In the genomic region with DNA sequence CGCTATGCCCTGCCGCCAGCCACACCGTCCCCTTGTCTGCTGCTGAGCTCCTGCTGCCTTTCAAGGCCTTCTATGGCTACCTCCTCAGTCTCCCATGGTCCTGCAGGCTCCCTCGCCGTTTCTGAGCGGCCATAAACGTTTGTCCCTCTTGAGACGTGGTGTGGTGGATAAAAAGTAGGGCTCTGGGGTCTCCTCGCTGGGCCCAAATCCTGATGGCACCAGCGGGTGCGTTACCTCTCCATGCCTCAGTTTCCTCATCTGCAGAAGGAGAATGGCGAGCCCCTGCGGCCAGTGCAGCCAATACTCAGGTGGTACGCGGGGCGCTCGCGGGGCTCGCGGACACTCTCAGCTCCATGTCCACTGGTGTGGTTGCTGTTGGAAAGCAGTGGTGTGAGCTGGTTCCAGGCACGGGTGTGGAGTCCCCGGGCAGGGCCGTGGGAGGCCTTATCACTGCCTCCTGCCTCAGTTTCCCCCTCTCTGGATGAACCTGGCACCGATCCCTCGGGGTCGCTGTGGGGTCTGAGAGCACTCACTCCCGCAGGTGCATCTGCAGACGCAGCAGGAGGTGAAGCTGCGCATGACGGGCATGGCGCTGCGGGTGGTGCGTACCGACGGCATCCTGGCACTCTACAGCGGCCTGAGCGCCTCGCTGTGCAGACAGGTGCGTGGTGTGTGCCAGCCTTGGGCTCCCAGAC, we compare ENCODE assay signal across 1 cellular context.
TF ChIP-seq lines count a peak whose summit lies in the region.

No MANE protein-coding gene starts in this region.

TF ChIP-seq in HCT116, 20 proteins besides CTCF, POLR2A, EP300 and RAD21 (continued from another document):
- TF ChIP-seq ZNF274 (IDR thresholded peaks at IDR 0.05; ENCODE audit: low read depth, low read length) (no peak), ZFX (IDR thresholded peaks at IDR 0.05) (no peak), CEBPB (IDR thresholded peaks at IDR 0.05; ENCODE audit: low read depth) (no peak), SRF (IDR thresholded peaks at IDR 0.05; ENCODE audit: low read depth) (no peak)
- TF ChIP-seq, protein P1, sequence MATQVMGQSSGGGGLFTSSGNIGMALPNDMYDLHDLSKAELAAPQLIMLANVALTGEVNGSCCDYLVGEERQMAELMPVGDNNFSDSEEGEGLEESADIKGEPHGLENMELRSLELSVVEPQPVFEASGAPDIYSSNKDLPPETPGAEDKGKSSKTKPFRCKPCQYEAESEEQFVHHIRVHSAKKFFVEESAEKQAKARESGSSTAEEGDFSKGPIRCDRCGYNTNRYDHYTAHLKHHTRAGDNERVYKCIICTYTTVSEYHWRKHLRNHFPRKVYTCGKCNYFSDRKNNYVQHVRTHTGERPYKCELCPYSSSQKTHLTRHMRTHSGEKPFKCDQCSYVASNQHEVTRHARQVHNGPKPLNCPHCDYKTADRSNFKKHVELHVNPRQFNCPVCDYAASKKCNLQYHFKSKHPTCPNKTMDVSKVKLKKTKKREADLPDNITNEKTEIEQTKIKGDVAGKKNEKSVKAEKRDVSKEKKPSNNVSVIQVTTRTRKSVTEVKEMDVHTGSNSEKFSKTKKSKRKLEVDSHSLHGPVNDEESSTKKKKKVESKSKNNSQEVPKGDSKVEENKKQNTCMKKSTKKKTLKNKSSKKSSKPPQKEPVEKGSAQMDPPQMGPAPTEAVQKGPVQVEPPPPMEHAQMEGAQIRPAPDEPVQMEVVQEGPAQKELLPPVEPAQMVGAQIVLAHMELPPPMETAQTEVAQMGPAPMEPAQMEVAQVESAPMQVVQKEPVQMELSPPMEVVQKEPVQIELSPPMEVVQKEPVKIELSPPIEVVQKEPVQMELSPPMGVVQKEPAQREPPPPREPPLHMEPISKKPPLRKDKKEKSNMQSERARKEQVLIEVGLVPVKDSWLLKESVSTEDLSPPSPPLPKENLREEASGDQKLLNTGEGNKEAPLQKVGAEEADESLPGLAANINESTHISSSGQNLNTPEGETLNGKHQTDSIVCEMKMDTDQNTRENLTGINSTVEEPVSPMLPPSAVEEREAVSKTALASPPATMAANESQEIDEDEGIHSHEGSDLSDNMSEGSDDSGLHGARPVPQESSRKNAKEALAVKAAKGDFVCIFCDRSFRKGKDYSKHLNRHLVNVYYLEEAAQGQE (IDR thresholded peaks at IDR 0.05; ENCODE audit: low read depth): no peak
